8 cellular contexts compared by ENCODE assay signal in the genomic region with DNA sequence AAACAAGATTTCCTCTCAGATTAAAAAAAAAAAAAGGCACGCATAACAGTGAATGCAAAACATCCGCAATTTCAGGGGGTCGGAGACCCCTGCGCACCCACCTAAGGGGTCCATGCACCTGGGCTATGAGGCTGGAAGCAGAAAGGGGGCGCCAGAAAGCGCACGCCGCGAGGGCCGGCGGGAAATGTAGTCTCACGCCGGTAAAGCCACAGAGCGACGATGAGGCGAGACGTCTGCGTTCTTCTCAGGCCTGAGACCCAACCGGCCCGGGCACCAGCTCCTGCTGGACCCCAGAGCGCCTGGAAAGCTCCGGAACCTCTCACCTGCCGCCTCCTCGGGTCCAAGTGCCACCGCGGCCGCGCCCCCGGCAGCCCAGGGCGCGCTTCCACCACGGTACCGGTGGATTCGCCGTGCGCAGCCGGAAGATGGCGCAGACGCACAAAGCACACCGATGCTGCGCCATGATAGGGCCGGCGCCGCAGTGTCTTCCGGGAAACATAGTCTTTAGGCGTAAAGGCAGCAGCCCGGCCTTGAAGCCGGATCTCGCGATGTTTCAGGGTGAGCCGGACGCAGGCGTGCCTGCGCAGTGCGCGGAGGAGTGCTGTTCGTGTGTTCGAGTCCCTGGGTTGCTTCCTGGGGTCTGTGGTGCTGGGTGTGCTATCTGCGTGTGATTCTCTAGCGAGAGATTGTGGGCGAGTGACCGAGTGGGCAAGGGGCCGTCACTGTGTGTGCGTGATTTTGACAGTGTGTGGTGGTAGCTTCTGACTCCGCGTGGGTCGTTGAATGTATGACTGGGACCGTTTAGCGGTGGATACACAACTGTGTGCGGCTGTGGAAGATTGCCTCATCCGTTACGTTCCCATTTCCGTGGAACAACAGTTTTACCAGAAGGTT. TPM values are rescaled to one million over a fixed set of nuclear protein-coding genes. Genes with fewer than 3 reads are reported as not detected.
DNase-seq lines count a peak whose midpoint lies in the region; ATAC-seq, FAIRE-seq and TF ChIP-seq lines count a peak whose summit lies in the region.

A gene (minus strand): TSS at position 416 of the 894 bp plus-strand sequence. CDS start 1,782 bp downstream, outside the sequence.

- no peak for FAIRE-seq in D721Med (lab: Jason Lieb, UNC)

- H4K91ac ChIP-seq in IMR-90 (ENCODE audit: insufficient read depth, low read depth, low read length): peak within 1 kb of the TSS; percentile 83

- peaks cover 4% of the 10 kb centered on the region; the same call in 1 of the 2 replicates for H3K9me3 ChIP-seq in IMR-90 (ENCODE audit: control insufficient read depth, insufficient read depth, low read length)
- no peaks in the 10 kb centered on the region for H3K9me3 ChIP-seq in suprapubic skin

- H2BK20ac ChIP-seq in IMR-90 (ENCODE audit: low read depth, low read length): no peak within 1 kb of the TSS

- in situ Hi-C loops in IMR-90 (cut with MboI; ENCODE audit: low sequenced_read_pairs): no loop called here

- no TSS peak for BruUV-seq in IMR-90 (replicated peaks; lab: Mats Ljungman, UMichigan)

- no peaks in the 10 kb centered on the region for H3K27me3 ChIP-seq in IMR-90 (ENCODE audit: control insufficient read depth, insufficient read depth, low read length)
- no peaks in the 10 kb centered on the region for H3K27me3 ChIP-seq in suprapubic skin

- peak within 1 kb of the TSS; percentile 82 for H3K9ac ChIP-seq in IMR-90 (ENCODE audit: low read depth, low read length)

- H3K14ac ChIP-seq in IMR-90 (replicated peaks; ENCODE audit: low read depth, low read length): peak within 1 kb of the TSS; percentile 100

- H2AFZ ChIP-seq in IMR-90 (replicated peaks; ENCODE audit: low read length, poor library complexity): peak within 1 kb of the TSS; percentile 99

- peak within 1 kb of the TSS; percentile 88 for H3K4me2 ChIP-seq in IMR-90 (ENCODE audit: low read depth, low read length)

- TF ChIP-seq CTCF in D721Med (IDR thresholded peaks at IDR 0.05; ENCODE audit: insufficient read depth, missing control alignments): peak; percentile 66
- TF ChIP-seq CTCF in IMR-90 (conservative IDR thresholded peaks at IDR 0.05; ENCODE audit: low read depth, low read length): peak; percentile 74
- peak; percentile 14 to 59 for TF ChIP-seq CTCF in suprapubic skin (IDR thresholded peaks at IDR 0.05)

- H2BK15ac ChIP-seq in IMR-90 (ENCODE audit: low read depth, low read length): 0 out of 3 replicates have a peak within 1 kb of the TSS, but pooled peaks have one; percentile 1

- peak within 1 kb of the TSS; percentile 96 for H3K4ac ChIP-seq in IMR-90 (ENCODE audit: low read depth, low read length)

- peak within 1 kb of the TSS; percentile 87 for H2AK9ac ChIP-seq in IMR-90 (replicated peaks; ENCODE audit: low read depth, low read length, poor library complexity)

- peak within 1 kb of the TSS; percentile 56; the same call in 1 of the 2 replicates for H3K56ac ChIP-seq in IMR-90 (ENCODE audit: extremely low read depth, insufficient read depth, low read length)

- H3K27ac Mint-ChIP-seq in activated naive CD4-positive, alpha-beta T cell treated with anti-CD3 and anti-CD28 coated beads, Interleukin-2, amount 10 ng/mL, durations not matched to agents 7 days and 5 days: peak within 1 kb of the TSS; percentile 94

- peak; percentile 54 for TF ChIP-seq POLR2A in IMR-90 (IDR thresholded peaks at IDR 0.05; ENCODE audit: low read depth, low read length)
- peak; percentile 45 for TF ChIP-seq POLR2A in Raji (IDR thresholded peaks at IDR 0.05; ENCODE audit: insufficient read depth, low read depth, low read length)
- TF ChIP-seq POLR2A in suprapubic skin (IDR thresholded peaks at IDR 0.05): no peak

- peak within 1 kb of the TSS; percentile 93 for H4K5ac ChIP-seq in IMR-90 (ENCODE audit: low read depth, low read length)

- H3K27ac ChIP-seq in IMR-90 (ENCODE audit: insufficient read depth, low read length): peak within 1 kb of the TSS; percentile 89
- H3K27ac ChIP-seq in suprapubic skin: peak within 1 kb of the TSS; percentile 93

- WGBS in IMR-90 (ENCODE audit: extremely low coverage in 2 of 2, insufficient read length in 1 of 2), 2 experiments: 0% methylated on average over 37 of the region's 73 CpGs; no CpG with 5 or more reads in 1 of the 2 experiments
- 2% methylated on average over 46 of the region's 73 CpGs for WGBS in suprapubic skin

- H3K36me3 ChIP-seq in IMR-90 (ENCODE audit: control insufficient read depth, insufficient read depth, low read length): peaks cover 12% of the 10 kb centered on the region; the same call in 1 of the 2 replicates
- H3K36me3 ChIP-seq in suprapubic skin: peaks cover 29% of the 10 kb centered on the region

- H2BK120ac ChIP-seq in IMR-90 (ENCODE audit: low read depth, low read length): peak within 1 kb of the TSS; percentile 69

- H3K27me3 Mint-ChIP-seq in activated naive CD4-positive, alpha-beta T cell treated with anti-CD3 and anti-CD28 coated beads, Interleukin-2, amount 10 ng/mL, durations not matched to agents 7 days and 5 days: peaks cover 4% of the 10 kb centered on the region

- intact Hi-C loops in IMR-90 (cut with micrococcal nuclease): loop anchor here (2.0 kb wide), 1 partner anchor 25 kb away; no protein-coding TSS in a partner anchor

- no peaks in the 10 kb centered on the region for H4K20me1 ChIP-seq in IMR-90 (ENCODE audit: insufficient read depth, low read length)

- CTCF ChIA-PET in IMR-90 (lab: Yijun Ruan, JAX): no interaction called here
- CTCF ChIA-PET in activated naive CD4-positive, alpha-beta T cell treated with anti-CD3 and anti-CD28 coated beads, Interleukin-2, amount 10 ng/mL, durations not matched to agents 7 days and 5 days (lab: Charles Lee): no interaction called here

- peak within 1 kb of the TSS; percentile 90 to 99 for H4K8ac ChIP-seq in IMR-90 (ENCODE audit: low read depth in 2 of 2, low read length in 2 of 2)

- H2BK5ac ChIP-seq in IMR-90 (ENCODE audit: low read depth, low read length, poor library complexity, severe bottlenecking): peak within 1 kb of the TSS; percentile 85

- peaks cover 2% of the 10 kb centered on the region; the same call in 1 of the 2 replicates for H3K9me1 ChIP-seq in IMR-90 (ENCODE audit: insufficient read depth, low read length)

- peak within 1 kb of the TSS; percentile 98 for H3K4me3 Mint-ChIP-seq in activated naive CD4-positive, alpha-beta T cell treated with anti-CD3 and anti-CD28 coated beads, Interleukin-2, amount 10 ng/mL, durations not matched to agents 7 days and 5 days

- H3K4me1 ChIP-seq in IMR-90 (ENCODE audit: control insufficient read depth, insufficient read depth, low read length): no peaks in the 10 kb centered on the region
- H3K4me1 ChIP-seq in suprapubic skin: peaks cover 12% of the 10 kb centered on the region

- peak within 1 kb of the TSS; percentile 92 for H3K23ac ChIP-seq in IMR-90 (ENCODE audit: low read depth, low read length)

- peak within 1 kb of the TSS; percentile 88 for H3K18ac ChIP-seq in IMR-90 (ENCODE audit: low read depth, low read length)

- POLR2A ChIA-PET in IMR-90 (lab: Charles Lee; ENCODE audit: unreplicated experiment): interaction anchor here (0.8 kb wide), 1 partner anchor 10 kb away, joined by 4 read pairs; a partner anchor contains a TSS

- H3K79me1 ChIP-seq in IMR-90 (ENCODE audit: low read depth in 1 of 2, low read length in 2 of 2): peaks cover 0 to 6% of the 10 kb centered on the region in 2 experiments; a peak in 1 of 4 replicates

- no peak for TF ChIP-seq EP300 in suprapubic skin (IDR thresholded peaks at IDR 0.05)

- ATAC-seq in GM21447 (IDR thresholded peaks at IDR 0.05; ENCODE audit: unreplicated experiment) (peak; percentile 72), IMR-90 (ENCODE audit: low read depth) (peak; percentile 99)

- peaks cover 20% of the 10 kb centered on the region for H3K4me1 Mint-ChIP-seq in activated naive CD4-positive, alpha-beta T cell treated with anti-CD3 and anti-CD28 coated beads, Interleukin-2, amount 10 ng/mL, durations not matched to agents 7 days and 5 days

- TF ChIP-seq RAD21 in IMR-90 (IDR thresholded peaks at IDR 0.05; ENCODE audit: low read length): peak; percentile 51

- H3K4me3 ChIP-seq in IMR-90 (ENCODE audit: insufficient read depth, low read depth, low read length) (peak within 1 kb of the TSS; percentile 60), suprapubic skin (peak within 1 kb of the TSS; percentile 88)

- H2AK5ac ChIP-seq in IMR-90 (ENCODE audit: low read depth, low read length): peak within 1 kb of the TSS; percentile 76

- DNase-seq in D721Med (ENCODE audit: insufficient read length, low spot score): peak; percentile 82
- DNase-seq in IMR-90: peak; percentile 95
- peak; percentile 96 for DNase-seq in activated naive CD4-positive, alpha-beta T cell treated with anti-CD3 and anti-CD28 coated beads, Interleukin-2, amount 10 ng/mL, durations not matched to agents 7 days and 5 days
- peak; percentile 66 for DNase-seq in glomerular endothelial cell (ENCODE audit: extremely low read depth, low read depth, low spot score)
- peak; percentile 52 to 97 (median 92) for DNase-seq in nucleus accumbens (lab: John Stamatoyannopoulos, UW)
- peak; percentile 96 for DNase-seq in suprapubic skin (ENCODE audit: low spot score in 2 of 2)

- peaks cover 46% of the 10 kb centered on the region for H3K36me3 Mint-ChIP-seq in activated naive CD4-positive, alpha-beta T cell treated with anti-CD3 and anti-CD28 coated beads, Interleukin-2, amount 10 ng/mL, durations not matched to agents 7 days and 5 days

- dilution Hi-C loops in IMR-90 (cut with HindIII; ENCODE audit: low sequenced_read_pairs, unreplicated experiment): no loop called here

- peaks cover 68% of the 10 kb centered on the region for H3K9me3 Mint-ChIP-seq in activated naive CD4-positive, alpha-beta T cell treated with anti-CD3 and anti-CD28 coated beads, Interleukin-2, amount 10 ng/mL, durations not matched to agents 7 days and 5 days

TF ChIP-seq in IMR-90, 13 proteins besides CTCF, POLR2A, EP300 and RAD21 (continues in another document):
- TF ChIP-seq FOS (IDR thresholded peaks at IDR 0.05; ENCODE audit: low read depth, low read length) (no peak), RCOR1 (IDR thresholded peaks at IDR 0.05; ENCODE audit: insufficient replicate concordance, low read length) (no peak), MAFK (IDR thresholded peaks at IDR 0.05; ENCODE audit: low read depth, low read length) (no peak), CHD1 (IDR thresholded peaks at IDR 0.05; ENCODE audit: low read depth, low read length) (no peak)
- TF ChIP-seq, protein P1, sequence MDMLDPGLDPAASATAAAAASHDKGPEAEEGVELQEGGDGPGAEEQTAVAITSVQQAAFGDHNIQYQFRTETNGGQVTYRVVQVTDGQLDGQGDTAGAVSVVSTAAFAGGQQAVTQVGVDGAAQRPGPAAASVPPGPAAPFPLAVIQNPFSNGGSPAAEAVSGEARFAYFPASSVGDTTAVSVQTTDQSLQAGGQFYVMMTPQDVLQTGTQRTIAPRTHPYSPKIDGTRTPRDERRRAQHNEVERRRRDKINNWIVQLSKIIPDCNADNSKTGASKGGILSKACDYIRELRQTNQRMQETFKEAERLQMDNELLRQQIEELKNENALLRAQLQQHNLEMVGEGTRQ (IDR thresholded peaks at IDR 0.05; ENCODE audit: low read depth, low read length): no peak

RNA-seq across cellular contexts. Expression of the gene that starts here (rescaled TPM):
- total RNA-seq in IMR-90 (2012; rRNA removed) (1.7 and 1.8 TPM in 2 replicates), glomerular endothelial cell (1.2 and 4.0 TPM in 2 replicates), suprapubic skin (1 to 10 TPM; 2.6 to 5.2 (median 3.1) TPM)
- polyA plus RNA-seq in IMR-90 (2012; rRNA removed): 1.6 and 1.9 TPM in 2 replicates
- 0.76 and 0.88 TPM in 2 replicates for polyA plus RNA-seq in IMR-90 (2012; cell fraction: cytosol; rRNA removed)
- polyA plus RNA-seq in IMR-90 (2012; cell fraction: nucleus; rRNA removed; ENCODE audit: low replicate concordance): 0.67 and 2.1 TPM in 2 replicates

Comparison
In these comparisons a context has a peak if more than half of its experiments do, and no peak if none do; other contexts are left out.
1. Peak in every context shown above with its lines: DNase-seq, ATAC-seq, H3K4me3 ChIP-seq and H3K27ac ChIP-seq.
2. POLR2A ChIP-seq: peak in IMR-90 (single experiment) and Raji (single experiment); none in suprapubic skin (0 of 2).